Comparison of ENCODE assay signal across 9 cellular contexts in genomic region chr17:64641499-64641898, GRCh38. TPM values are rescaled to one million over a fixed set of nuclear protein-coding genes. Genes with fewer than 3 reads are reported as not detected.
A peak's percentile ranks its signal among the peaks of the same experiment; 100 is the strongest.
DNase-seq lines count a peak whose midpoint lies in the region; ATAC-seq, FAIRE-seq and TF ChIP-seq lines count a peak whose summit lies in the region.
"Had no signal": no experiment of that assay in that cellular context is flagged by ENCODE, and none has a peak within 500 bp of the region (broad histone marks: within the 10 kb centered on the region; RNA-seq: fewer than 3 reads in every experiment).

No MANE protein-coding gene starts in this region.

- no peaks in the 10 kb centered on the region for H3K4me1 ChIP-seq in HEK293 (ENCODE audit: control insufficient read depth, insufficient read depth, low read length)
- no peaks in the 10 kb centered on the region for H3K4me1 ChIP-seq in GM12878 (ENCODE audit: control insufficient read depth, insufficient read depth, low read length)
- peaks cover 0 to 56% of the 10 kb centered on the region in 2 donors for H3K4me1 ChIP-seq in left lung

- no peak for TF ChIP-seq EP300 in GM12878 (IDR thresholded peaks at IDR 0.05; ENCODE audit: borderline replicate concordance in 1 of 2, control insufficient read depth in 1 of 2, low read depth in 2 of 2, low read length in 2 of 2)

- POLR2A ChIA-PET in HEK293 (lab: Yijun Ruan, JAX), result interaction anchor here (0.6 to 1.5 kb wide), 2 partner anchors 20 to 135 kb away, joined by 3 to 4 read pairs; partner anchors contain the start of genes CEP95, DDX5 and SMURF2
- POLR2A ChIA-PET in GM12878 (lab: Charles Lee), result no interaction called here

- H3K27me3 ChIP-seq in GM12878 (replicated peaks in 1 of 2; ENCODE audit: control insufficient read depth in 2 of 2, insufficient read depth in 2 of 2, low read length in 1 of 2) (no peaks in the 10 kb centered on the region), left lung (no peaks in the 10 kb centered on the region)

- H2AFZ ChIP-seq in GM12878 (ENCODE audit: control insufficient read depth, low read depth, low read length), result no peak overlapping the region

- peak; percentile 42; the same call in 1 of the 3 replicates for ATAC-seq in GM12878
- ATAC-seq in left lung, result peak; percentile 67
- no peak for ATAC-seq in HG03457 (IDR thresholded peaks at IDR 0.05; ENCODE audit: unreplicated experiment)

- TF ChIP-seq RAD21 in GM12878 (IDR thresholded peaks at IDR 0.05; ENCODE audit: insufficient read depth, low read depth, low read length), result no peak

- H3K4me2 ChIP-seq in GM12878 (ENCODE audit: control insufficient read depth, insufficient read depth), result no peak overlapping the region

- no peak overlapping the region for H3K27ac ChIP-seq in HEK293 (ENCODE audit: extremely low read depth, low read depth, low read length)
- H3K27ac ChIP-seq in GM12878 (ENCODE audit: control insufficient read depth, insufficient read depth), result no peak overlapping the region
- H3K27ac ChIP-seq in left lung, result no peak overlapping the region

- CTCF ChIA-PET in HEK293 (lab: Yijun Ruan, JAX) (interaction anchor here (0.6 to 2.6 kb wide), 5 partner anchors 8 to 335 kb away, joined by 4 to 23 read pairs (median 6); no protein-coding TSS in a partner anchor), GM12878 (lab: Yijun Ruan, JAX) (interaction anchor here (0.7 to 1.3 kb wide), 4 partner anchors 8 to 222 kb away, joined by 3 to 4 read pairs (median 4); no protein-coding TSS in a partner anchor)

- peaks cover 2% of the 10 kb centered on the region for H3K79me2 ChIP-seq in GM12878 (ENCODE audit: control insufficient read depth, insufficient read depth, low read length)

- TF ChIP-seq CTCF in HEK293 (tag by site-specific recombination; IDR thresholded peaks at IDR 0.05) (peak; percentile 21; the same call in 1 of the 2 replicates), GM12878 (IDR thresholded peaks at IDR 0.05 in 2 of 3, conservative IDR thresholded peaks at IDR 0.05 in 1 of 3; ENCODE audit: control insufficient read depth in 2 of 3, extremely low read depth in 1 of 3, insufficient read depth in 1 of 3, low read depth in 3 of 3, low read length in 3 of 3) (no peak), left lung (IDR thresholded peaks at IDR 0.05) (no peak)

- WGBS in GM12878 (ENCODE audit: insufficient coverage, insufficient replicate concordance, low lambda C conversion rate, missing lambda C conversion rate), result 100% methylated on average over 2 of the region's 2 CpGs

- TF ChIP-seq POLR2A in GM12878 (IDR thresholded peaks at IDR 0.05; ENCODE audit: low read depth, low read length), result no peak

- SMC1A ChIA-PET in GM12878 (lab: Charles Lee; ENCODE audit: uncharacterized antibody, unreplicated experiment), result interaction anchor here (0.6 to 1.2 kb wide), 4 partner anchors 8 to 219 kb away, joined by 3 to 4 read pairs (median 3); no protein-coding TSS in a partner anchor

- H4K20me1 ChIP-seq in GM12878 (ENCODE audit: control insufficient read depth, insufficient read depth), result no peaks in the 10 kb centered on the region

- H3K4me3 ChIP-seq in HEK293 (ENCODE audit: low read depth, low read length) (no peak overlapping the region), GM12878 (no peak overlapping the region), left lung (no peak overlapping the region)

- in situ Hi-C loops in GM12878 (cut with MboI), result loop anchor here (5.0 to 10.0 kb wide), 2 partner anchors 137 to 319 kb away; partner anchors contain the start of genes CEP95 and DDX5

- H3K9me3 ChIP-seq in HEK293 (ENCODE audit: control insufficient read depth, insufficient read depth, low read depth, low read length), result no peaks in the 10 kb centered on the region
- H3K9me3 ChIP-seq in GM12878 (replicated peaks; ENCODE audit: control insufficient read depth, insufficient read depth, low read length), result no peaks in the 10 kb centered on the region
- no peaks in the 10 kb centered on the region for H3K9me3 ChIP-seq in left lung

- H3K9ac ChIP-seq in GM12878 (ENCODE audit: control insufficient read depth, insufficient read depth, low read length), result no peak overlapping the region

- BruUV-seq in GM12878 (replicated peaks; lab: Mats Ljungman, UMichigan), result no TSS peak

- FAIRE-seq in GM12878 (lab: Jason Lieb, UNC), result no peak

- H3K36me3 ChIP-seq in HEK293 (ENCODE audit: control insufficient read depth in 2 of 2, insufficient read depth in 1 of 2, low read length in 2 of 2) (peaks cover 4% of the 10 kb centered on the region in 2 experiments; a peak in 2 of 3 replicates), GM12878 (ENCODE audit: control insufficient read depth in 2 of 2, insufficient read depth in 2 of 2, low read length in 1 of 2) (no peaks in the 10 kb centered on the region; a peak in 3 of 4 replicates), left lung (no peaks in the 10 kb centered on the region)

- DNase-seq in AG08395 (ENCODE audit: low spot score) (peak; percentile 78), GM12878 (ENCODE audit: low read depth, low spot score) (no peak), left lung (no peak), Ammon's horn (ENCODE audit: low spot score) (no peak), iPS-NIHi7 (ENCODE audit: extremely low spot score) (no peak)
- DNase-seq in activated naive CD4-positive, alpha-beta T cell treated with anti-CD3 and anti-CD28 coated beads, Interleukin-2, amount 50 U/mL, for 16 hours, result no peak
- DNase-seq: NCI-H446 treated with DMSO at 0.1 percent for 48 hours had no signal

- intact Hi-C loops in GM12878 (cut with micrococcal nuclease; ENCODE audit: unreplicated experiment), result no loop called here
- intact Hi-C loops in left lung (cut with DNase I), result no loop called here

- RAD21 ChIA-PET in GM12878 (lab: Charles Lee; ENCODE audit: unreplicated experiment), result interaction anchor here (0.7 to 1.0 kb wide), 2 partner anchors 12 to 221 kb away, joined by 3 read pairs; no protein-coding TSS in a partner anchor

TF ChIP-seq in HEK293, 187 proteins besides CTCF, POLR2A, EP300 and RAD21 (continues in another document):
- no peak for TF ChIP-seq ZNF571 (tag by site-specific recombination; IDR thresholded peaks at IDR 0.05)
- TF ChIP-seq ZNF600 (tag by site-specific recombination; IDR thresholded peaks at IDR 0.05), result peak; percentile 43; the same call in 1 of the 2 replicates
- no peak for TF ChIP-seq ZNF449 (tag by site-specific recombination; IDR thresholded peaks at IDR 0.05)
- peak; percentile 35; the same call in 1 of the 2 replicates for TF ChIP-seq ZXDB (tag by site-specific recombination; IDR thresholded peaks at IDR 0.05)
- no peak for TF ChIP-seq ZNF416 (tag by site-specific recombination; IDR thresholded peaks at IDR 0.05)
- peak; percentile 60; the same call in 1 of the 2 replicates for TF ChIP-seq ZSCAN30 (tag by site-specific recombination; IDR thresholded peaks at IDR 0.05)
- TF ChIP-seq ZNF155 (tag by site-specific recombination; IDR thresholded peaks at IDR 0.05), result no peak

TF ChIP-seq in GM12878, 131 proteins besides CTCF, POLR2A, EP300 and RAD21 (continues in another document):
- TF ChIP-seq, protein P1, sequence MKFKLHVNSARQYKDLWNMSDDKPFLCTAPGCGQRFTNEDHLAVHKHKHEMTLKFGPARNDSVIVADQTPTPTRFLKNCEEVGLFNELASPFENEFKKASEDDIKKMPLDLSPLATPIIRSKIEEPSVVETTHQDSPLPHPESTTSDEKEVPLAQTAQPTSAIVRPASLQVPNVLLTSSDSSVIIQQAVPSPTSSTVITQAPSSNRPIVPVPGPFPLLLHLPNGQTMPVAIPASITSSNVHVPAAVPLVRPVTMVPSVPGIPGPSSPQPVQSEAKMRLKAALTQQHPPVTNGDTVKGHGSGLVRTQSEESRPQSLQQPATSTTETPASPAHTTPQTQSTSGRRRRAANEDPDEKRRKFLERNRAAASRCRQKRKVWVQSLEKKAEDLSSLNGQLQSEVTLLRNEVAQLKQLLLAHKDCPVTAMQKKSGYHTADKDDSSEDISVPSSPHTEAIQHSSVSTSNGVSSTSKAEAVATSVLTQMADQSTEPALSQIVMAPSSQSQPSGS (IDR thresholded peaks at IDR 0.05; ENCODE audit: low read length), result no peak
- TF ChIP-seq CREM (IDR thresholded peaks at IDR 0.05; ENCODE audit: low read depth) (no peak), BCL3 (IDR thresholded peaks at IDR 0.05; ENCODE audit: borderline replicate concordance, insufficient read depth, low read depth, low read length, poor library complexity, severe bottlenecking) (no peak), SMC3 (IDR thresholded peaks at IDR 0.05; ENCODE audit: borderline replicate concordance, low read length) (no peak), ATF7 (IDR thresholded peaks at IDR 0.05; ENCODE audit: low read depth) (no peak), CHD2 (IDR thresholded peaks at IDR 0.05; ENCODE audit: borderline replicate concordance, low read depth, low read length) (no peak), CBX5 (IDR thresholded peaks at IDR 0.05; ENCODE audit: low read depth) (no peak), NFXL1 (IDR thresholded peaks at IDR 0.05; ENCODE audit: borderline replicate concordance) (no peak), NR2F1 (conservative IDR thresholded peaks at IDR 0.05) (no peak)

RNA-seq across cellular contexts. Expression of gene SMURF2, which starts 20.6 kb away (rescaled TPM):
- total RNA-seq in GM12878 (2013; cell fraction: nucleolus; rRNA removed), result 33.3 and 41.2 TPM in 2 replicates
- total RNA-seq in GM12878 (2014; rRNA removed) (7.9 and 11.1 TPM in 2 replicates), GM12878 (2014; rRNA removed; fragmentation: Illumina TruSeq; extraction: Trizol) (13.0 and 13.4 TPM in 2 replicates), GM12878 (2021) (8.8 and 9.0 TPM in 2 replicates), left lung (10 to 100 TPM; 41.6 to 44.6 TPM)
- polyA plus RNA-seq in GM12878 (2011; ENCODE audit: low read depth), result 3.3 TPM
- polyA plus RNA-seq in GM12878 (2011; rRNA removed) (11.8 and 13.6 TPM in 2 replicates), GM12878 (2014; fragmentation: Illumina TruSeq; extraction: Trizol) (12.0 and 12.7 TPM in 2 replicates), GM12878 (2014; fragmentation: Nextera tagmentation; extraction: Ambion mirVana) (1 to 10 TPM; 2.8 to 3.3 TPM), GM12878 (2014; rRNA removed) (6.5 and 7.1 TPM in 2 replicates), GM12878 (2016; fragmentation: Nextera tagmentation; extraction: Ambion mirVana) (1 to 10 TPM; 3.5 to 4.5 TPM)
- 4.3 and 5.4 TPM in 2 replicates for polyA plus RNA-seq in GM12878 (2011; cell fraction: cytosol; rRNA removed)
- polyA plus RNA-seq in GM12878 (2011; cell fraction: nucleus; rRNA removed), result 9.0 and 9.4 TPM in 2 replicates
- polyA plus RNA-seq in GM12878 (2012), result 4.4 and 5.1 TPM in 2 replicates
- 14.8 and 19.0 TPM in 2 replicates for polyA minus RNA-seq in GM12878 (2011; rRNA and poly(A)+ RNA removed)
- 6.1 and 6.9 TPM in 2 replicates for polyA minus RNA-seq in GM12878 (2011; cell fraction: cytosol; rRNA and poly(A)+ RNA removed)
- 7.1 and 9.6 TPM in 2 replicates for polyA minus RNA-seq in GM12878 (2011; cell fraction: nucleus; rRNA and poly(A)+ RNA removed)
